ENCODE assay signal across 22 cellular contexts in the genomic region with DNA sequence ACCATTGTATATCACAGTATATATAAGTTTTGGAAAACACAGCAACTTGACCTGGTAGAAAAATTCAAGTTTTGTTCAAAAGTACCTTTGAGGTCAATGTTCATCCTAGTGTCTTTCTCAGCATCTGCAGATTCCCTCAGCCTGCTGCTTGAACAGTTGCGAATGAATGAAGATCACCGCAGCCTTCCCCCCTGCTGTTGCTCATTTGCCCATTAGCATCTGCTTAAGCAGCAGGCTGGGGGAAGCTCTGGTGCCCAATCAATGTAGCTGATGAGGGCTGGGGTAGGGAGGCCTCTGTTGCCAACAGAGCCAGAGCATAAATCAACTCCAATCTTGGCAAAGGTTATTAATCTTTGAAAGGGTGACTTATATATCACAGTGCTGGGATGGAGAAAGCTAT.
A peak's percentile ranks its signal among the peaks of the same experiment; 100 is the strongest.
DNase-seq lines count a peak whose midpoint lies in the region; ATAC-seq, FAIRE-seq and TF ChIP-seq lines count a peak whose summit lies in the region.
"Had no signal": no experiment of that assay in that cellular context is flagged by ENCODE, and none has a peak within 500 bp of the region (broad histone marks: within the 10 kb centered on the region; RNA-seq: fewer than 3 reads in every experiment).

No MANE protein-coding gene starts in this region.

- H3K79me2 ChIP-seq in H1 (ENCODE audit: control insufficient read depth in 1 of 2, insufficient read depth in 2 of 2, low read length in 2 of 2): no peaks in the 10 kb centered on the region
- H3K79me2 ChIP-seq in mesendoderm (ENCODE audit: control insufficient read depth, insufficient read depth, low read length): no peaks in the 10 kb centered on the region

- no peak overlapping the region; the same call in 1 of the 2 replicates for H4K8ac ChIP-seq in H1 (ENCODE audit: extremely low read depth, insufficient read depth, low read length)
- H4K8ac ChIP-seq in mesendoderm (ENCODE audit: low read depth, low read length): no peak overlapping the region

- H3K27me3 ChIP-seq in H1 (replicated peaks in 1 of 4; ENCODE audit: control insufficient read depth in 3 of 4, extremely low read depth in 1 of 4, insufficient read depth in 3 of 4, low read length in 3 of 4): no peaks in the 10 kb centered on the region
- H3K27me3 ChIP-seq in mesendoderm (ENCODE audit: insufficient read depth, low read length, poor library complexity): no peaks in the 10 kb centered on the region
- H3K27me3 ChIP-seq in small intestine (ENCODE audit: control insufficient read depth in 2 of 2, insufficient read depth in 2 of 2, low read length in 2 of 2): no peaks in the 10 kb centered on the region
- H3K27me3 ChIP-seq: MG63, SJCRH30 had no signal

- no peak overlapping the region for H3K56ac ChIP-seq in H1 (replicated peaks; ENCODE audit: insufficient read length, low read depth, low read length)
- no peak overlapping the region for H3K56ac ChIP-seq in mesendoderm (ENCODE audit: low read length)

- no peak for ATAC-seq in GM19463 (IDR thresholded peaks at IDR 0.05; ENCODE audit: unreplicated experiment)
- ATAC-seq in GM18870 (IDR thresholded peaks at IDR 0.05; ENCODE audit: unreplicated experiment): no peak

- H2BK5ac ChIP-seq in H1 (ENCODE audit: low read depth, low read length) (no peak overlapping the region), mesendoderm (ENCODE audit: low read length) (no peak overlapping the region)

- H3K79me1 ChIP-seq in H1 (ENCODE audit: low read depth, low read length) (no peaks in the 10 kb centered on the region), mesendoderm (ENCODE audit: low read length) (no peaks in the 10 kb centered on the region)

- H3K23me2 ChIP-seq in H1 (ENCODE audit: low read depth, low read length): no peaks in the 10 kb centered on the region

- TF ChIP-seq EP300 in H1 (IDR thresholded peaks at IDR 0.05; ENCODE audit: borderline replicate concordance in 1 of 2, low read depth in 2 of 2, low read length in 2 of 2): no peak

- H3K4me1 ChIP-seq in H1 (replicated peaks in 1 of 4; ENCODE audit: control insufficient read depth in 3 of 4, insufficient read depth in 4 of 4, low read length in 3 of 4) (peaks cover 0 to 4% (median 1%) of the 10 kb centered on the region in 4 experiments; a peak in 3 of 7 replicates), mesendoderm (ENCODE audit: control insufficient read depth, low read depth, low read length) (peaks cover 3% of the 10 kb centered on the region), small intestine (ENCODE audit: control insufficient read depth in 2 of 2, insufficient read depth in 1 of 2, low read depth in 1 of 2, low read length in 1 of 2) (no peaks in the 10 kb centered on the region)
- H3K4me1 ChIP-seq: HAP-1, SJCRH30 had no signal

- H4K5ac ChIP-seq in H1 (ENCODE audit: insufficient read length, low read depth, low read length): no peak overlapping the region
- H4K5ac ChIP-seq in mesendoderm (ENCODE audit: low read length): no peak overlapping the region

- CTCF ChIA-PET in H1 (lab: Charles Lee; ENCODE audit: partially characterized antibody): interaction anchor here (1.9 kb wide), 1 partner anchor 11 kb away, joined by 3 read pairs; no protein-coding TSS in a partner anchor

- H2BK12ac ChIP-seq in H1 (ENCODE audit: low read depth, low read length): no peak overlapping the region

- H3K4me2 ChIP-seq in H1 (ENCODE audit: insufficient read depth in 1 of 2, low read depth in 2 of 2, low read length in 2 of 2): no peak overlapping the region
- no peak overlapping the region for H3K4me2 ChIP-seq in mesendoderm (ENCODE audit: low read length)
- H3K4me2 ChIP-seq: PC-9 had no signal

- TF ChIP-seq RAD21 in H1 (IDR thresholded peaks at IDR 0.05 in 1 of 2, conservative IDR thresholded peaks at IDR 0.05 in 1 of 2; ENCODE audit: low read depth in 2 of 2, low read length in 2 of 2): peak in 1 of 2 experiments; percentile 15; a peak in 1 of 4 replicates

- POLR2A ChIA-PET in H1 (lab: Charles Lee; ENCODE audit: partially characterized antibody): no interaction called here

- H2BK120ac ChIP-seq in H1 (replicated peaks; ENCODE audit: low read depth, low read length) (no peak overlapping the region), mesendoderm (ENCODE audit: low read depth, low read length) (no peak overlapping the region)

- H3K23ac ChIP-seq in H1 (ENCODE audit: insufficient read length): no peak overlapping the region
- H3K23ac ChIP-seq in mesendoderm (ENCODE audit: low read length): no peak overlapping the region

- no peak for TF ChIP-seq CTCF in H1 (IDR thresholded peaks at IDR 0.05; ENCODE audit: control extremely low read depth in 1 of 3, insufficient read depth in 1 of 3, low read depth in 1 of 3, low read length in 3 of 3)

- H4K20me1 ChIP-seq in H1 (replicated peaks in 1 of 2; ENCODE audit: control insufficient read depth in 1 of 2, insufficient read depth in 2 of 2, low read length in 2 of 2): no peaks in the 10 kb centered on the region

- H3K9me3 ChIP-seq in H1 (ENCODE audit: insufficient read depth in 2 of 2, low read depth in 1 of 2, low read length in 1 of 2) (peaks cover 0 to 7% of the 10 kb centered on the region in 2 experiments; a peak in 1 of 4 replicates), small intestine (ENCODE audit: control insufficient read depth, low read depth) (no peaks in the 10 kb centered on the region)
- H3K9me3 ChIP-seq: HAP-1, MG63, SJCRH30 had no signal

- H3K14ac ChIP-seq in H1 (ENCODE audit: insufficient read length): no peak overlapping the region

- H3K36me3 ChIP-seq in H1 (ENCODE audit: control insufficient read depth in 2 of 4, insufficient read depth in 4 of 4, low read length in 3 of 4): no peaks in the 10 kb centered on the region
- H3K36me3 ChIP-seq in mesendoderm (ENCODE audit: control insufficient read depth, insufficient read depth, low read length): no peaks in the 10 kb centered on the region
- H3K36me3 ChIP-seq in small intestine (ENCODE audit: control insufficient read depth in 2 of 2, insufficient read depth in 2 of 2, low read length in 2 of 2): no peaks in the 10 kb centered on the region
- H3K36me3 ChIP-seq: HAP-1, MG63, SJCRH30 had no signal

- H2AFZ ChIP-seq in H1 (ENCODE audit: low read length): no peak overlapping the region
- H2AFZ ChIP-seq: PC-9 had no signal

- H3K4ac ChIP-seq in H1 (replicated peaks; ENCODE audit: insufficient read length, low read depth, low read length) (no peak overlapping the region), mesendoderm (ENCODE audit: low read depth, low read length) (no peak overlapping the region)

- WGBS in H1 (ENCODE audit: extremely low coverage in 1 of 2, insufficient coverage in 1 of 2, insufficient read length in 1 of 2, insufficient replicate concordance in 2 of 2, low coverage in 1 of 2, low lambda C conversion rate in 2 of 2, missing lambda C conversion rate in 1 of 2), 2 experiments: 38% methylated on average over 2 of the region's 2 CpGs; no CpG with 5 or more reads in 1 of the 2 experiments
- no CpG with 5 or more reads among the region's 2 CpGs for WGBS in mesendoderm (ENCODE audit: extremely low coverage, insufficient coverage, low lambda C conversion rate)
- 67 to 74% (median 70%) methylated on average over 2 of the region's 2 CpGs for WGBS in small intestine, 3 donors

- H3K18ac ChIP-seq in H1 (ENCODE audit: extremely low read depth, low read length): no peak overlapping the region
- no peak overlapping the region for H3K18ac ChIP-seq in mesendoderm (ENCODE audit: low read length)

- H3K4me3 ChIP-seq in H1 (ENCODE audit: extremely low read depth in 1 of 4, insufficient read depth in 2 of 4, low read depth in 3 of 4, low read length in 4 of 4) (no peak overlapping the region), mesendoderm (ENCODE audit: low read length) (no peak overlapping the region), small intestine (ENCODE audit: low read depth in 1 of 2, low read length in 2 of 2) (no peak overlapping the region)
- H3K4me3 ChIP-seq: HAP-1, MG63, PC-9, SJCRH30 had no signal

- no peak overlapping the region for H2BK20ac ChIP-seq in H1 (ENCODE audit: low read length)

- TF ChIP-seq POLR2A in H1 (IDR thresholded peaks at IDR 0.05; ENCODE audit: control extremely low read depth in 1 of 2, low read depth in 2 of 2, low read length in 2 of 2): no peak

- H3K9ac ChIP-seq in H1 (replicated peaks in 1 of 4; ENCODE audit: extremely low read depth in 1 of 4, low read depth in 3 of 4, low read length in 3 of 4): no peak overlapping the region
- H3K9ac ChIP-seq in mesendoderm (ENCODE audit: low read length): no peak overlapping the region

- H2BK15ac ChIP-seq in H1 (ENCODE audit: low read length) (no peak overlapping the region), mesendoderm (replicated peaks; ENCODE audit: low read depth) (no peak overlapping the region)

- no peak overlapping the region for H3K27ac ChIP-seq in H1 (ENCODE audit: low read depth, low read length)
- H3K27ac ChIP-seq in mesendoderm (ENCODE audit: low read depth, low read length): no peak overlapping the region
- no peak overlapping the region for H3K27ac ChIP-seq in small intestine (ENCODE audit: low read depth in 1 of 2, low read length in 1 of 2)
- H3K27ac ChIP-seq: PC-9, SJCRH30 had no signal

- H4K91ac ChIP-seq in H1 (replicated peaks; ENCODE audit: insufficient read length, low read length): no peak overlapping the region

- H2AK5ac ChIP-seq in H1 (ENCODE audit: low read depth, low read length): no peak overlapping the region
- H2AK5ac ChIP-seq in mesendoderm (ENCODE audit: low read length): no peak overlapping the region

- FAIRE-seq in H1 (lab: Jason Lieb, UNC) (no peak), small intestine (lab: Jason Lieb, UNC) (no peak)
- FAIRE-seq: D721Med, G401.6 had no signal

- DNase-seq in DMS 273 treated with DMSO at 0.1 percent for 48 hours (lab: John Stamatoyannopoulos, UW) (peak; percentile 89), NCI-H2171 (lab: John Stamatoyannopoulos, UW) (peak; percentile 56), H1 (ENCODE audit: low read depth in 1 of 2, low spot score in 2 of 2) (peak in 1 of 2 experiments; percentile 31), mesendoderm (peak; percentile 61), AG20443 (ENCODE audit: low spot score) (no peak), small intestine (no peak)
- DNase-seq: ACHN; CD4-positive, CD25-positive, alpha-beta regulatory T cell; DND-41; Karpas-422; MG63; NCI-H1092; NCI-H146; NCI-H2107; NCI-H510A; PC-9; SJCRH30 had no signal

TF ChIP-seq in H1, 55 proteins besides CTCF, POLR2A, EP300 and RAD21:
- no peak for TF ChIP-seq CHD2 (IDR thresholded peaks at IDR 0.05; ENCODE audit: low read length)
- TF ChIP-seq NANOG (IDR thresholded peaks at IDR 0.05; ENCODE audit: insufficient read depth, low read depth, low read length, poor library complexity, severe bottlenecking): peak; percentile 9
TF ChIP-seq in H1: peak in this region for 1.

Comparison
In these comparisons a context has a peak if more than half of its experiments do, and no peak if none do; other contexts are left out.
1. DNase-seq: peak in DMS 273 treated with DMSO at 0.1 percent for 48 hours (single experiment), NCI-H2171 (single experiment) and mesendoderm (single experiment); none in AG20443 (single experiment) and small intestine (single experiment).